12 cellular contexts compared by ENCODE assay signal in the genomic region with DNA sequence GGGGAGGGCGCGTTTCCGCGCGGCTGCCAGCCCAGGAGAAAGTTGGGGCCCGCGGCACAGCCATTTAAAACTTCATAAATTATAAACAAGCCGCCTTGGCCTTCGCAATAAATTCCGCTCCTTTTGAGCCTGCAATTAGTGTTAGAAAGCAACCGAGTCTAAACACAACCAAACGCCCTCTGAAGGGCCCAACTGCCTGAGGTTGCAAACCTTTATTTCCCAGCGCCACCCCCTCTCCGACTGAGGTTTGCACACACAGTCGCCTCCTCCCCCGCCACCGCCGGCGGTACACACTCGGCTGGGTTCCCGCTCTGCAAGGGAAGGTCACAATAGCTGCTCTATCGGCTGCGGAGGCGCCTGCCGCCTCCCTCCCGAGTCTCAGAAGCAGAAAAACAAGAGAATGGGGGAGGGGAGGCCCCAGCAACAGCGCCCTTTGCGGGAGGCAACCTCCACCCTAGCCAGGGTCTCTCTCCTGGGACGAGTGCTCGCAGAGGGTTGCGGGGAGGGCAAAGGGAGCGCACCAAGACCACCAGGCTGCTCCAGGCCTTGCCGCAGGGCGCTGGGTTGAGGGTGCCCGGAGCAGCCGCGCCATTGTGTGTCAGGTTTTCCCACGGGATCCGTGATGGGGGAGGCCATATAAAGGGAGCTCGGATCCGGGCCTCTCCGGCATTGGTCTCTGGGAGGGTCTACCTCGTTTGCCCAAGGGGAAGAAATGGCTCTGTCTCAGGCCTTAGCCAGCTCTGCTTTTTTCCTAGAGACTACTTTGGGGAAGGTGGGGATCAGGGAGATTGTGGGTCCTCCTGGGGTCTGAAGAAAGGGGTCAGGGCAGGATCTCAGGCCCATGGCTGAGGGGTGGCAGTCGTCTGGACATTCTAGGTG. TPM values are rescaled to one million over a fixed set of nuclear protein-coding genes. Genes with fewer than 3 reads are reported as not detected.
DNase-seq lines count a peak whose midpoint lies in the region; ATAC-seq and TF ChIP-seq lines count a peak whose summit lies in the region.
"Had no signal": no experiment of that assay in that cellular context is flagged by ENCODE, and none has a peak within 500 bp of the region (broad histone marks: within the 10 kb centered on the region; RNA-seq: fewer than 3 reads in every experiment).

No MANE protein-coding gene starts in this region.

- H3K4me3 Mint-ChIP-seq in type B pancreatic cell, result peak overlapping the region; percentile 89
- H3K4me3 Mint-ChIP-seq: CD8-positive, alpha-beta T cell; natural killer cell had no signal

- intact Hi-C loops in left ventricle myocardium inferior (cut with micrococcal nuclease), result no loop called here

- peaks cover 47% of the 10 kb centered on the region for H3K4me1 Mint-ChIP-seq in type B pancreatic cell (ENCODE audit: unreplicated experiment)
- H3K4me1 Mint-ChIP-seq: natural killer cell had no signal

- TF ChIP-seq CTCF in cardiac muscle cell (IDR thresholded peaks at IDR 0.05; ENCODE audit: low read depth, low read length) (no peak), left ventricle myocardium inferior (IDR thresholded peaks at IDR 0.05; ENCODE audit: borderline replicate concordance) (no peak), type B pancreatic cell (conservative IDR thresholded peaks at IDR 0.05) (no peak), coronary artery (IDR thresholded peaks at IDR 0.05) (no peak)

- H3K27me3 ChIP-seq in cardiac muscle cell (peaks cover 100% of the 10 kb centered on the region), left ventricle myocardium inferior (ENCODE audit: low read depth) (peaks cover 100% of the 10 kb centered on the region)

- H3K27me3 Mint-ChIP-seq in type B pancreatic cell, result peaks cover 98% of the 10 kb centered on the region

- peaks cover 12% of the 10 kb centered on the region for H3K36me3 Mint-ChIP-seq in type B pancreatic cell
- H3K36me3 Mint-ChIP-seq: CD8-positive, alpha-beta T cell had no signal

- no peak for DNase-seq in cardiac muscle cell (ENCODE audit: low read depth in 1 of 2, low spot score in 1 of 2)
- DNase-seq in left ventricle myocardium inferior, result no peak
- peak in 48 of 56 donors; percentile 7 to 77 (median 45) for DNase-seq in amygdala (lab: John Stamatoyannopoulos, UW)
- DNase-seq in left lobe of liver (ENCODE audit: low spot score), result no peak
- DNase-seq in type B pancreatic cell (ENCODE audit: extremely low spot score, unreplicated experiment), result peak; percentile 80
- DNase-seq in coronary artery (ENCODE audit: low spot score), result no peak
- DNase-seq in SHP77 (lab: John Stamatoyannopoulos, UW), result no peak
- DNase-seq: CD8-positive, alpha-beta T cell; natural killer cell; NCI-H1436 treated with DMSO at 0.1 percent for 48 hours had no signal

- H3K9me3 ChIP-seq in cardiac muscle cell (ENCODE audit: low read depth), result no peaks in the 10 kb centered on the region
- H3K9me3 ChIP-seq in left ventricle myocardium inferior (replicated peaks), result no peaks in the 10 kb centered on the region

- H3K27ac ChIP-seq in cardiac muscle cell (no peak overlapping the region), left ventricle myocardium inferior (replicated peaks) (no peak overlapping the region), coronary artery (no peak overlapping the region)

- H3K4me1 ChIP-seq in cardiac muscle cell (ENCODE audit: low read depth) (no peaks in the 10 kb centered on the region), left ventricle myocardium inferior (peaks cover 32% of the 10 kb centered on the region)

- H3K4me3 ChIP-seq in cardiac muscle cell, result peak overlapping the region; percentile 1
- no peak overlapping the region for H3K4me3 ChIP-seq in left ventricle myocardium inferior
- H3K4me3 ChIP-seq in coronary artery, result no peak overlapping the region

- H3K9me3 Mint-ChIP-seq in type B pancreatic cell, result no peaks in the 10 kb centered on the region
- H3K9me3 Mint-ChIP-seq: CD8-positive, alpha-beta T cell; natural killer cell had no signal

- H3K36me3 ChIP-seq in cardiac muscle cell, result no peaks in the 10 kb centered on the region
- H3K36me3 ChIP-seq in left ventricle myocardium inferior, result no peaks in the 10 kb centered on the region

- ATAC-seq in left lobe of liver, result peak; percentile 47
- no peak for ATAC-seq in HG03565 (IDR thresholded peaks at IDR 0.05; ENCODE audit: unreplicated experiment)
- ATAC-seq: CD8-positive, alpha-beta T cell; natural killer cell had no signal

- peak overlapping the region; percentile 80 for H3K27ac Mint-ChIP-seq in type B pancreatic cell
- H3K27ac Mint-ChIP-seq: CD8-positive, alpha-beta T cell; natural killer cell had no signal

RNA-seq across cellular contexts. Expression of gene HOXD1, which starts 13.4 kb away (rescaled TPM):
- total RNA-seq in cardiac muscle cell (not detected in 2 replicates), left ventricle myocardium inferior (not detected), left lobe of liver (not detected), type B pancreatic cell (ENCODE audit: low replicate concordance) (7.7 TPM in 1 of 2 replicates, not detected in the other)
- not detected in 2 replicates for polyA plus RNA-seq in cardiac muscle cell
- total RNA-seq: CD8-positive, alpha-beta T cell; T-helper 1 cell treated with Interleukin-12 subunit alpha and Interleukin-12 subunit beta and Interleukin-4 antibody, amounts not matched to agents 30 ng/mL and 1 ng/mL, for 36 hours had no signal

RNA-seq across cellular contexts. Expression of gene HOXD3, which starts 18.0 kb away (rescaled TPM):
- total RNA-seq in cardiac muscle cell (0.12 TPM in 1 of 2 replicates, not detected in the other), left ventricle myocardium inferior (not detected), left lobe of liver (not detected), type B pancreatic cell (ENCODE audit: low replicate concordance) (25.4 TPM in 1 of 2 replicates, not detected in the other)
- not detected in 2 replicates for polyA plus RNA-seq in cardiac muscle cell
- total RNA-seq: CD8-positive, alpha-beta T cell; natural killer cell; T-helper 1 cell treated with Interleukin-12 subunit alpha and Interleukin-12 subunit beta and Interleukin-4 antibody, amounts not matched to agents 30 ng/mL and 1 ng/mL, for 36 hours had no signal

RNA-seq across cellular contexts. Expression of gene HOXD4, which starts 23.7 kb away (rescaled TPM):
- total RNA-seq in cardiac muscle cell, result not detected in 2 replicates
- not detected in 2 replicates for polyA plus RNA-seq in cardiac muscle cell
- total RNA-seq in left ventricle myocardium inferior, result not detected
- not detected for total RNA-seq in left lobe of liver
- 37.0 TPM in 1 of 2 replicates, not detected in the other for total RNA-seq in type B pancreatic cell (ENCODE audit: low replicate concordance)
- total RNA-seq: CD8-positive, alpha-beta T cell; natural killer cell; T-helper 1 cell treated with Interleukin-12 subunit alpha and Interleukin-12 subunit beta and Interleukin-4 antibody, amounts not matched to agents 30 ng/mL and 1 ng/mL, for 36 hours had no signal

RNA-seq across cellular contexts. Expression of gene HOXD8, which starts 45.6 kb away (rescaled TPM):
- total RNA-seq in cardiac muscle cell (not detected in 2 replicates), left ventricle myocardium inferior (0.14 TPM), left lobe of liver (not detected), type B pancreatic cell (ENCODE audit: low replicate concordance) (2.8 TPM in 1 of 2 replicates, not detected in the other)
- polyA plus RNA-seq in cardiac muscle cell, result not detected in 2 replicates
- total RNA-seq: CD8-positive, alpha-beta T cell; natural killer cell; T-helper 1 cell treated with Interleukin-12 subunit alpha and Interleukin-12 subunit beta and Interleukin-4 antibody, amounts not matched to agents 30 ng/mL and 1 ng/mL, for 36 hours had no signal

RNA-seq across cellular contexts. Expression of gene HOXD9, which starts 52.6 kb away (rescaled TPM):
- total RNA-seq in cardiac muscle cell (not detected in 2 replicates), left ventricle myocardium inferior (0.16 TPM), left lobe of liver (not detected), type B pancreatic cell (ENCODE audit: low replicate concordance) (0.19 and 1.5 TPM in 2 replicates)
- polyA plus RNA-seq in cardiac muscle cell, result not detected in 2 replicates
- total RNA-seq: CD8-positive, alpha-beta T cell; natural killer cell; T-helper 1 cell treated with Interleukin-12 subunit alpha and Interleukin-12 subunit beta and Interleukin-4 antibody, amounts not matched to agents 30 ng/mL and 1 ng/mL, for 36 hours had no signal

Comparison
In these comparisons a context has a peak if more than half of its experiments do, and no peak if none do; other contexts are left out.
1. DNase-seq: peak in amygdala (48 of 56) and type B pancreatic cell (single experiment); none in cardiac muscle cell (0 of 2), left ventricle myocardium inferior (single experiment), left lobe of liver (single experiment), coronary artery (single experiment) and SHP77 (0 of 2).